ENCODE assay signal across 30 cellular contexts in genomic region chr3:98171066-98171465, GRCh38. TPM values are rescaled to one million over a fixed set of nuclear protein-coding genes. Genes with fewer than 3 reads are reported as not detected.
"Had no signal": no experiment of that assay in that cellular context is flagged by ENCODE, and none has a peak within 500 bp of the region (broad histone marks: within the 10 kb centered on the region; RNA-seq: fewer than 3 reads in every experiment).

No MANE protein-coding gene starts in this region.

- H3K27ac ChIP-seq: breast epithelium, esophagus muscularis mucosa, heart right ventricle, neural progenitor cell, right lobe of liver, thoracic aorta, uterus had no signal

- H3K4me2 ChIP-seq: neural progenitor cell had no signal

- H3K27me3 ChIP-seq: breast epithelium, esophagus muscularis mucosa, heart right ventricle, neural progenitor cell, right lobe of liver, uterus had no signal

- H3K4me1 ChIP-seq: breast epithelium, esophagus muscularis mucosa, heart right ventricle, neural progenitor cell, right lobe of liver, uterus had no signal

- H2AFZ ChIP-seq: neural progenitor cell had no signal

- H3K4me3 ChIP-seq: breast epithelium, esophagus muscularis mucosa, heart right ventricle, neural progenitor cell, right lobe of liver, thoracic aorta, uterus had no signal

- H3K9me3 ChIP-seq: breast epithelium, esophagus muscularis mucosa, right lobe of liver, thoracic aorta, uterus had no signal

- ATAC-seq: activated CD8-positive, alpha-beta T cell treated with anti-CD3 and anti-CD28 coated beads for 36 hours; activated naive CD8-positive, alpha-beta T cell treated with anti-CD3 and anti-CD28 coated beads, Interleukin-2, amount 50 U/mL, for 24 hours; activated T-cell treated with anti-CD3 and anti-CD28 coated beads, Interleukin-2, amount 50 U/mL, for 4 hours; activated T-helper 17 cell treated with anti-CD3 and anti-CD28 coated beads, Interleukin-2, amount 50 U/mL, for 72 hours; heart right ventricle; left colon; naive thymus-derived CD4-positive, alpha-beta T cell; right lobe of liver had no signal

- H3K36me3 ChIP-seq: breast epithelium, esophagus muscularis mucosa, heart right ventricle, neural progenitor cell, right lobe of liver, thoracic aorta, uterus had no signal

- DNase-seq: activated B cell treated with CpG ODN at 0.5 μM for 24 hours; activated CD4-positive, alpha-beta T cell treated with anti-CD3 and anti-CD28 coated beads, Interleukin-2, amount 50 U/mL, for 1 hour; activated CD8-positive, alpha-beta T cell treated with anti-CD3 and anti-CD28 coated beads for 36 hours; activated gamma-delta T cell treated with Interleukin-2 at 50 U/mL for 16 hours; activated naive CD8-positive, alpha-beta T cell treated with anti-CD3 and anti-CD28 coated beads, Interleukin-2, amount 50 U/mL, for 24 hours; activated T-cell treated with anti-CD3 and anti-CD28 coated beads, Interleukin-2, amount 50 U/mL, for 4 hours; amygdala; central memory CD4-positive, alpha-beta T cell; endodermal cell; foreskin melanocyte; heart right ventricle; left colon; midbrain; naive thymus-derived CD4-positive, alpha-beta T cell; posterior cingulate gyrus; right lobe of liver; stimulated activated CD4-positive, alpha-beta T cell treated with anti-CD3 and anti-CD28 coated beads, Interleukin-2, amount 100 ng/mL, for 48 hours; stimulated activated naive CD4-positive, alpha-beta T cell treated with Interleukin-2 at 50 U/mL for 16 hours; T-helper 2 cell; uterus had no signal

RNA-seq across cellular contexts. Expression of gene OR5H15, which starts 4.6 kb away (rescaled TPM):
- total RNA-seq: activated B cell treated with CpG ODN at 0.5 μM for 24 hours; activated CD8-positive, alpha-beta T cell treated with anti-CD3 and anti-CD28 coated beads for 36 hours; activated T-cell treated with anti-CD3 and anti-CD28 coated beads, Interleukin-2, amount 50 U/mL, for 4 hours; activated T-helper 17 cell treated with anti-CD3 and anti-CD28 coated beads, Interleukin-2, amount 50 U/mL, for 72 hours; breast epithelium; endodermal cell; esophagus muscularis mucosa; glomerular endothelial cell; heart right ventricle; left colon; lower leg skin; naive thymus-derived CD4-positive, alpha-beta T cell; omental fat pad; right lobe of liver; skeletal muscle tissue; subcutaneous adipose tissue; thoracic aorta; uterus had no signal
- polyA plus RNA-seq: heart right ventricle; naive thymus-derived CD4-positive, alpha-beta T cell had no signal

RNA-seq across cellular contexts. Expression of gene OR5H14, which starts 23.8 kb away (rescaled TPM):
- total RNA-seq: activated CD8-positive, alpha-beta T cell treated with anti-CD3 and anti-CD28 coated beads for 36 hours; activated T-cell treated with anti-CD3 and anti-CD28 coated beads, Interleukin-2, amount 50 U/mL, for 4 hours; activated T-helper 17 cell treated with anti-CD3 and anti-CD28 coated beads, Interleukin-2, amount 50 U/mL, for 72 hours; breast epithelium; endodermal cell; esophagus muscularis mucosa; glomerular endothelial cell; heart right ventricle; left colon; lower leg skin; naive thymus-derived CD4-positive, alpha-beta T cell; omental fat pad; skeletal muscle tissue; subcutaneous adipose tissue; thoracic aorta; uterus had no signal
- polyA plus RNA-seq: heart right ventricle; naive thymus-derived CD4-positive, alpha-beta T cell had no signal

RNA-seq across cellular contexts. Expression of gene OR5H1, which starts 40.5 kb away (rescaled TPM):
- total RNA-seq: activated B cell treated with CpG ODN at 0.5 μM for 24 hours; activated CD8-positive, alpha-beta T cell treated with anti-CD3 and anti-CD28 coated beads for 36 hours; activated T-cell treated with anti-CD3 and anti-CD28 coated beads, Interleukin-2, amount 50 U/mL, for 4 hours; activated T-helper 17 cell treated with anti-CD3 and anti-CD28 coated beads, Interleukin-2, amount 50 U/mL, for 72 hours; breast epithelium; esophagus muscularis mucosa; glomerular endothelial cell; heart right ventricle; left colon; lower leg skin; naive thymus-derived CD4-positive, alpha-beta T cell; omental fat pad; right lobe of liver; skeletal muscle tissue; subcutaneous adipose tissue; thoracic aorta; uterus had no signal
- polyA plus RNA-seq: heart right ventricle; naive thymus-derived CD4-positive, alpha-beta T cell had no signal
